Comparison of ENCODE assay signal across 12 cellular contexts in the genomic region with DNA sequence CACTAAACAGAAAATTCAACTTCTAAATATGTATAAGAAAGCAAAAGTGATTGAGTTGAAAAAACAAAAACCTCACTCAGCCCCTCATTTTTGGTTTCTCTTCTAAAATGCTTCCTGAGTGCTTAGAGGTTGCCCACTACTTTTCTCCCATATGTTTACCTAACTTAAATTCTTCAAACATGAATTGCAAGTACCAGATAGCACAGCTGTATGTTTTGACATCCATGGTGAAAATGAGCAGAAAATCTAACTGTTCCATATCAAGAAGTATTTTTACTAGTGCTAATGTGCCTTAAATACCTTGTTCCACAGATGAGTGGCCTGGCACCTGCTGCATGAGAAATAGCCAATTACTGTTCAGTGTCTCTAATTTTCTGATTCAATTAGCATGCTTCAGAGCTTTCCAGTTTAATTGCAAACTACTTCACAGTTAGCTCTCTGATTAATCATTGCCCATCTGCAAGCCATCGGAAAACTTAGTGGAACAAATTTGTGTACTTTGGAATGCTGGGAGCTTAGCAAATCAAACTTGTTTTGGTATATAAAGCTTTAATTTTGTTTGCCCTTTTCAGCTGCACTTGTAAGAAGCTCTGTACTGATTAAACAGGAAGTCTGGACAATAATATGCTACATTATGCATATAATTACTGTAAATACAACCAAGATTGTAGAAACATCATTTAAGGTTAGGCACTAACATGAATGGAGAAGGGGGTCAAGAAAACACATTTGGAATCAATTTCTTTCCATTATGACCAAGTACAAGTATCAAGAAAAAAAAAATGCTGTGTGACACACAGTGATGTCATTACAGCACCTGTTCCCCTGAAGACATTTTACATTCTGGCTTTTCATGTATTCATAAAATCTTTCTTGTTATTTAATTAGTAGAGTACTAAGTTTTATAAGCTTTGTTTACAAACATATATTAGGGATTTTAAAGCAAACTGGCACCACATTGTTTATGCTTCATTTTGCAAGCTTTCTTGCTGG.
DNase-seq lines count a peak whose midpoint lies in the region; ATAC-seq and TF ChIP-seq lines count a peak whose summit lies in the region.
"Had no signal": no experiment of that assay in that cellular context is flagged by ENCODE, and none has a peak within 500 bp of the region (broad histone marks: within the 10 kb centered on the region; RNA-seq: fewer than 3 reads in every experiment).

No MANE protein-coding gene starts in this region.

- no peaks in the 10 kb centered on the region for H3K27me3 ChIP-seq in GM06990 (replicated peaks; ENCODE audit: control insufficient read depth, insufficient read depth, low read length)

- no peak overlapping the region for H3K4me3 ChIP-seq in GM06990 (replicated peaks; ENCODE audit: low read depth, low read length)
- H3K4me3 ChIP-seq: thoracic aorta had no signal

- in situ Hi-C loops in KBM-7 (cut with MboI; ENCODE audit: low pct_unique_long_range_greater_than_20kb, low sequenced_read_pairs): no loop called here

- DNase-seq in GM06990 (ENCODE audit: extremely low read depth, insufficient read length) (peak; percentile 19), NCI-H82 treated with DMSO at 0.1 percent for 48 hours (lab: John Stamatoyannopoulos, UW; ENCODE audit: unreplicated experiment) (peak; percentile 26), NK-92 (lab: John Stamatoyannopoulos, UW; ENCODE audit: unreplicated experiment) (no peak), KBM-7 (no peak), A172 (ENCODE audit: low spot score) (no peak)
- no peak for DNase-seq in activated naive CD4-positive, alpha-beta T cell treated with anti-CD3 and anti-CD28 coated beads, Interleukin-2, amount 50 U/mL, for 72 hours (ENCODE audit: low spot score in 2 of 2)
- DNase-seq: activated effector memory CD4-positive, alpha-beta T cell treated with Interleukin-2 at 50 U/mL for 16 hours; T-helper 17 cell had no signal

- ATAC-seq in GM21390 (IDR thresholded peaks at IDR 0.05; ENCODE audit: unreplicated experiment): peak; percentile 72
- peak; percentile 57 for ATAC-seq in HG03196 (IDR thresholded peaks at IDR 0.05; ENCODE audit: unreplicated experiment)
- ATAC-seq in activated naive CD4-positive, alpha-beta T cell treated with anti-CD3 and anti-CD28 coated beads, Interleukin-2, amount 50 U/mL, for 72 hours: no peak
- ATAC-seq: T-helper 17 cell had no signal

- no peak overlapping the region for H3K27ac Mint-ChIP-seq in activated naive CD4-positive, alpha-beta T cell treated with anti-CD3 and anti-CD28 coated beads, Interleukin-2, amount 50 U/mL, for 72 hours
- H3K27ac Mint-ChIP-seq: CD14-positive monocyte, T-helper 17 cell had no signal

- no peaks in the 10 kb centered on the region for H3K36me3 Mint-ChIP-seq in activated naive CD4-positive, alpha-beta T cell treated with anti-CD3 and anti-CD28 coated beads, Interleukin-2, amount 50 U/mL, for 72 hours

- no peak for TF ChIP-seq CTCF in GM06990 (IDR thresholded peaks at IDR 0.05; ENCODE audit: insufficient read depth, low read length, poor library complexity, severe bottlenecking)

- no peaks in the 10 kb centered on the region for H3K36me3 ChIP-seq in GM06990 (ENCODE audit: control insufficient read depth, insufficient read depth, low read length)
- H3K36me3 ChIP-seq: thoracic aorta had no signal

- H3K9me3 Mint-ChIP-seq in activated naive CD4-positive, alpha-beta T cell treated with anti-CD3 and anti-CD28 coated beads, Interleukin-2, amount 50 U/mL, for 72 hours: no peaks in the 10 kb centered on the region

Comparison
In these comparisons a context has a peak if more than half of its experiments do, and no peak if none do; other contexts are left out.
1. DNase-seq: peak in GM06990 (single experiment) and NCI-H82 treated with DMSO at 0.1 percent for 48 hours (single experiment); none in activated naive CD4-positive, alpha-beta T cell treated with anti-CD3 and anti-CD28 coated beads, Interleukin-2, amount 50 U/mL, for 72 hours (0 of 2), NK-92 (single experiment), KBM-7 (single experiment) and A172 (single experiment).
2. ATAC-seq: peak in GM21390 (single experiment) and HG03196 (single experiment); none in activated naive CD4-positive, alpha-beta T cell treated with anti-CD3 and anti-CD28 coated beads, Interleukin-2, amount 50 U/mL, for 72 hours (0 of 2).